16 cellular contexts compared by ENCODE assay signal in genomic region chr2:177796011-177796410, GRCh38.
DNase-seq lines count a peak whose midpoint lies in the region; ATAC-seq and TF ChIP-seq lines count a peak whose summit lies in the region.
"Had no signal": no experiment of that assay in that cellular context is flagged by ENCODE, and none has a peak within 500 bp of the region (broad histone marks: within the 10 kb centered on the region; RNA-seq: fewer than 3 reads in every experiment).

No MANE protein-coding gene starts in this region.

- H3K27me3 ChIP-seq in cardiac muscle cell (no peaks in the 10 kb centered on the region), right atrium auricular region (no peaks in the 10 kb centered on the region), heart right ventricle (peaks cover 0 to 8% (median 0%) of the 10 kb centered on the region in 7 donors), sigmoid colon (no peaks in the 10 kb centered on the region), left lung (no peaks in the 10 kb centered on the region)
- H3K27me3 ChIP-seq: BLaER1 had no signal

- H3K4me3 ChIP-seq in cardiac muscle cell (no peak overlapping the region), right atrium auricular region (no peak overlapping the region), heart right ventricle (no peak overlapping the region), sigmoid colon (no peak overlapping the region), left lung (no peak overlapping the region)
- H3K4me3 ChIP-seq: BLaER1, GM23248 had no signal

- no peaks in the 10 kb centered on the region for H3K36me3 ChIP-seq in cardiac muscle cell
- no peaks in the 10 kb centered on the region for H3K36me3 ChIP-seq in right atrium auricular region
- no peaks in the 10 kb centered on the region for H3K36me3 ChIP-seq in heart right ventricle
- no peaks in the 10 kb centered on the region for H3K36me3 ChIP-seq in sigmoid colon
- H3K36me3 ChIP-seq in left lung = no peaks in the 10 kb centered on the region
- H3K36me3 ChIP-seq: BLaER1 had no signal

- intact Hi-C loops in heart right ventricle (cut with DNase I) (loop anchor here in 2 of 10 donors (5.0 to 10.0 kb wide), 3 partner anchors 86 to 276 kb away; partner anchors contain the start of gene PDE11A (in 2 of the 2)), sigmoid colon (cut with DNase I) (loop anchor here (5.0 kb wide), 4 partner anchors 91 to 316 kb away; partner anchors contain the start of genes PDE11A and RBM45), left lung (cut with DNase I) (no loop called here)

- no peak for TF ChIP-seq EP300 in sigmoid colon (IDR thresholded peaks at IDR 0.05)

- 28 to 54% methylated on average over 2 of the region's 2 CpGs for WGBS in heart right ventricle, 2 donors
- 93 to 96% methylated on average over 2 of the region's 2 CpGs for WGBS in sigmoid colon, 2 donors

- H3K9me3 ChIP-seq in cardiac muscle cell (ENCODE audit: low read depth) = no peaks in the 10 kb centered on the region
- no peaks in the 10 kb centered on the region for H3K9me3 ChIP-seq in right atrium auricular region
- H3K9me3 ChIP-seq in heart right ventricle = no peaks in the 10 kb centered on the region
- H3K9me3 ChIP-seq in sigmoid colon = no peaks in the 10 kb centered on the region
- H3K9me3 ChIP-seq in left lung = no peaks in the 10 kb centered on the region
- H3K9me3 ChIP-seq: BLaER1, Caco-2 had no signal

- TF ChIP-seq CTCF in cardiac muscle cell (IDR thresholded peaks at IDR 0.05; ENCODE audit: low read depth, low read length) = no peak
- no peak for TF ChIP-seq CTCF in right atrium auricular region (IDR thresholded peaks at IDR 0.05)
- TF ChIP-seq CTCF in heart right ventricle (IDR thresholded peaks at IDR 0.05) = no peak
- TF ChIP-seq CTCF in sigmoid colon (IDR thresholded peaks at IDR 0.05) = no peak
- TF ChIP-seq CTCF in left lung (IDR thresholded peaks at IDR 0.05) = no peak

- DNase-seq in cardiac muscle cell (ENCODE audit: low read depth in 1 of 2, low spot score in 1 of 2) = peak in 1 of 2 donors; percentile 72
- DNase-seq in right atrium auricular region (ENCODE audit: low spot score) = no peak
- DNase-seq in heart right ventricle = peak in 1 of 2 donors; percentile 31
- no peak for DNase-seq in sigmoid colon
- no peak for DNase-seq in activated CD4-positive, alpha-beta T cell treated with anti-CD3 and anti-CD28 coated beads for 4 hours
- no peak for DNase-seq in left lung
- DNase-seq: Caco-2; CD4-positive, CD25-positive, alpha-beta regulatory T cell; CD8-positive, alpha-beta T cell; DMS153; DND-41; GM23248; H7; HCEC 1CT had no signal

- peak overlapping the region; percentile 62 for H3K27ac ChIP-seq in cardiac muscle cell
- H3K27ac ChIP-seq in right atrium auricular region = peak overlapping the region in 1 of 2 donors; percentile 16
- H3K27ac ChIP-seq in heart right ventricle = peak overlapping the region in 3 of 10 donors; percentile 38 to 65 (median 44)
- H3K27ac ChIP-seq in sigmoid colon = peak overlapping the region in 3 of 4 donors; percentile 61 to 74 (median 68)
- H3K27ac ChIP-seq in left lung = no peak overlapping the region
- H3K27ac ChIP-seq: BLaER1, C4-2B, GM23248 had no signal

- H3K4me1 ChIP-seq in cardiac muscle cell (ENCODE audit: low read depth) = peaks cover 25% of the 10 kb centered on the region
- no peaks in the 10 kb centered on the region for H3K4me1 ChIP-seq in right atrium auricular region
- H3K4me1 ChIP-seq in heart right ventricle = peaks cover 0 to 24% (median 7%) of the 10 kb centered on the region in 9 donors
- H3K4me1 ChIP-seq in sigmoid colon = peaks cover 0 to 26% (median 19%) of the 10 kb centered on the region in 4 donors
- no peaks in the 10 kb centered on the region for H3K4me1 ChIP-seq in left lung
- H3K4me1 ChIP-seq: BLaER1, Caco-2 had no signal

- no peak for TF ChIP-seq POLR2A in sigmoid colon (IDR thresholded peaks at IDR 0.05)

- peak; percentile 44 to 79 (median 68) for ATAC-seq in heart right ventricle
- no peak for ATAC-seq in left lung
- ATAC-seq: CD8-positive, alpha-beta T cell had no signal

Comparison
In these comparisons a context has a peak if more than half of its experiments do, and no peak if none do; other contexts are left out.
1. H3K27ac ChIP-seq: peak in cardiac muscle cell (single experiment) and sigmoid colon (3 of 4); none in left lung (0 of 2).